Comparison of ENCODE assay signal across 2 cellular contexts in the genomic region with DNA sequence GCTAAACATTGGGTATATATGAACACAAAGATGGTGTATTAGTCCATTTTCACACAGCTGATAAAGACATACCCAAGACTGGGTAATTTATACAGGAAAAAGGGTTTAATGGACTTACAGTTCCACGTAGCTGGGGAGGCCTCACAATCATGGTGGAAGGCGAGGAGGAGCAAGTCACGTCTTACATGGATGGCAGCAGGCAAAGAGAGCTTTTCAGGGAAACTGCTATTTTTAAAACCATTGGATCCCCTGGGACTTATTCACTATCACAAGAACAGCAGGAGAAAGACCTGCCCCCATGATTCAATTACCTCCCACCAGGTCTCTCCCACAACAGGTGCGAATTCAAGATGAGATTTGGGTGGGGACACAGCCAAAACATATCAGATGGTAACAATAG. TPM values are rescaled to one million over a fixed set of nuclear protein-coding genes. Genes with fewer than 3 reads are reported as not detected.
"Had no signal": no experiment of that assay in that cellular context is flagged by ENCODE, and none has a peak within 500 bp of the region (broad histone marks: within the 10 kb centered on the region; RNA-seq: fewer than 3 reads in every experiment).

No MANE protein-coding gene starts in this region.

RNA-seq across cellular contexts. Expression of a gene that starts 31.0 kb away (rescaled TPM):
- total RNA-seq: G401 had no signal
- polyA plus RNA-seq: GM12878 had no signal
